13 cellular contexts compared by ENCODE assay signal in the genomic region with DNA sequence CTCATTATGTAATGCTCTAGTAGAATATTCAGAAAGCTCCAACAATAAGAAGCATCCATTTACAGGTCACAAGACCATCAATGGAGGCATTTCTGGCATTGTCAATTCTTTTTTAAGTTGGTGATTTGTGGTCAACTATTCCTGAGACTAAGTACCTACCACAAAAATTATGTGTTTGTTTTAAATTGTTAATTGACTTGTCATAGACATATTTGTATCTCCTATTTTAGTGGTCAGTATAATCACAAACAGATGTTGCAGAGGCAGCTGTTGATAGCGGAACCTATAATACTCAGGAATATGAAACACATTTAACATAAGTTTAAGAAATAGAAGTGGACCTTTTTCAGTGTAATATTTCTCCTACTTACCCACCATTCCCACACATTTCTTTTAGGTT.
"Had no signal": no experiment of that assay in that cellular context is flagged by ENCODE, and none has a peak within 500 bp of the region (broad histone marks: within the 10 kb centered on the region; RNA-seq: fewer than 3 reads in every experiment).

No MANE protein-coding gene starts in this region.

- H3K4me1 Mint-ChIP-seq: activated naive CD8-positive, alpha-beta T cell treated with anti-CD3 and anti-CD28 coated beads for 36 hours; neural progenitor cell; stimulated activated effector memory CD8-positive, alpha-beta T cell treated with anti-CD3 and anti-CD28 coated beads, Interleukin-12 subunit alpha, Interleukin-12 subunit beta, amount 100 ng/mL, for 72 hours had no signal

- H3K36me3 Mint-ChIP-seq: activated naive CD8-positive, alpha-beta T cell treated with anti-CD3 and anti-CD28 coated beads for 36 hours; mesothelial cell of epicardium; neural progenitor cell; stimulated activated effector memory CD8-positive, alpha-beta T cell treated with anti-CD3 and anti-CD28 coated beads, Interleukin-12 subunit alpha, Interleukin-12 subunit beta, amount 100 ng/mL, for 72 hours had no signal

- H3K27ac Mint-ChIP-seq: activated naive CD8-positive, alpha-beta T cell treated with anti-CD3 and anti-CD28 coated beads for 36 hours; mesothelial cell of epicardium; neural progenitor cell; stimulated activated effector memory CD8-positive, alpha-beta T cell treated with anti-CD3 and anti-CD28 coated beads, Interleukin-12 subunit alpha, Interleukin-12 subunit beta, amount 100 ng/mL, for 72 hours; T-helper 1 cell treated with Interleukin-12 subunit alpha and Interleukin-12 subunit beta and Interleukin-4 antibody, amounts not matched to agents 30 μg/mL and 1 μg/mL, for 36 hours had no signal

- DNase-seq: activated CD4-positive, CD25-positive, alpha-beta regulatory T cell; activated effector memory CD4-positive, alpha-beta T cell treated with anti-CD3 and anti-CD28 coated beads, Interleukin-2, amount 50 U/mL, for 16 hours; activated naive CD8-positive, alpha-beta T cell treated with anti-CD3 and anti-CD28 coated beads for 36 hours; activated T-cell treated with anti-CD3 and anti-CD28 coated beads, Interleukin-2, amount 50 U/mL, for 1 hour; aorta; glutamatergic neuron; lower lobe of right lung; small intestine; thyroid gland had no signal

- H3K27me3 Mint-ChIP-seq: activated naive CD8-positive, alpha-beta T cell treated with anti-CD3 and anti-CD28 coated beads for 36 hours had no signal

- H3K9me3 ChIP-seq: lower lobe of right lung, thyroid gland had no signal

- H3K4me3 ChIP-seq: lower lobe of right lung, neural progenitor cell, thyroid gland had no signal

- ATAC-seq: lower lobe of right lung; stimulated activated effector memory CD8-positive, alpha-beta T cell treated with anti-CD3 and anti-CD28 coated beads, Interleukin-12 subunit alpha, Interleukin-12 subunit beta, amount 100 ng/mL, for 72 hours had no signal

- H3K4me3 Mint-ChIP-seq: activated naive CD8-positive, alpha-beta T cell treated with anti-CD3 and anti-CD28 coated beads for 36 hours; mesothelial cell of epicardium; neural progenitor cell; stimulated activated effector memory CD8-positive, alpha-beta T cell treated with anti-CD3 and anti-CD28 coated beads, Interleukin-12 subunit alpha, Interleukin-12 subunit beta, amount 100 ng/mL, for 72 hours; T-helper 1 cell treated with Interleukin-12 subunit alpha and Interleukin-12 subunit beta and Interleukin-4 antibody, amounts not matched to agents 30 μg/mL and 1 μg/mL, for 36 hours had no signal
